ENCODE assay signal across 1 cellular context in the genomic region with DNA sequence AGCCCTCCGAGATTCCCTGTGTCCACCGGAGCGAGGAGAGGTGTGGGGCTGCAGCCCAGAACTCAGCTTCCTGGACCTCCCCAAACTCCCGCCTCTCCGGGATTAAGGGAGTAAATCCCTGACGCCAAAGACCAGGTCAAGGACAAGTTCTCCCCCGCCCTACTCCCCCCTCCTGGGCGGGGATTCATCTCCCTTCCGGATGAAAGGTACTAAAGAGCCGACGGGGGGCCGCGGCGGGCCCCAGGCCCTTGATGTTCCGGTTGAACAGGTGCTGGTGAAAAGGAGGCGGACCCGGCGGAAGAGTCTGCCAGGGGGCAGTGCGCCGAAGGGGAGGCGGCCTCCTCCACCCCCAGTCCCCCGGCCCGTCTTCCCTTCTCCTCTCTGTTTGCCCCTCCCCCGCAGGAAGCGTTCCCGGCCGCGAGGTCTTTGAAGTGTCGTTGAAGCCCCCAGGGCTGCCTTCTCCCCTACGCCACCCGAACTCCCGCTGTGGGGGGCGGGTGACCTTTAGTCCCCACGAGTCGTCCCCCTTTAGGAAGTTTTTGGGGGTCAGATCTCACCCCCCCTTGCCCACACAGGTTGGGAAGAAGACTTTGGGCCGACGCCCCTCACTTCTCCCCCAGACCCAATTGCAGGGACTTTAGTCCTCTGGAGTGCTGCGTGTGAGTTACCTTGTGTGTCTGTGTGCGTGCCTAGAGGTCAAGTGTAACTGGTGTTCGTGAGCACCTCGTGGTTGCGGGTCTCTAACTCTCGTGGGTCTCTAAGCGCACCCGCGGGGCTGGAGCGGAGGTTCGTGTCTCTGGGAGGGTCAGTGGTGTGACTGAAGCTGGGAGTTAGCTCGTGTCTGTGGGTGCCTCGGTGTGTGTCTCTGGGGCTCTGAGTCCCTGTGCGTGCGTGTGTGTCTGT.
TF ChIP-seq lines count a peak whose summit lies in the region.

No MANE protein-coding gene starts in this region.

TF ChIP-seq in HepG2, 621 proteins besides CTCF, POLR2A, EP300 and RAD21 (continued from another document and continues in another):
- TF ChIP-seq, protein P1, sequence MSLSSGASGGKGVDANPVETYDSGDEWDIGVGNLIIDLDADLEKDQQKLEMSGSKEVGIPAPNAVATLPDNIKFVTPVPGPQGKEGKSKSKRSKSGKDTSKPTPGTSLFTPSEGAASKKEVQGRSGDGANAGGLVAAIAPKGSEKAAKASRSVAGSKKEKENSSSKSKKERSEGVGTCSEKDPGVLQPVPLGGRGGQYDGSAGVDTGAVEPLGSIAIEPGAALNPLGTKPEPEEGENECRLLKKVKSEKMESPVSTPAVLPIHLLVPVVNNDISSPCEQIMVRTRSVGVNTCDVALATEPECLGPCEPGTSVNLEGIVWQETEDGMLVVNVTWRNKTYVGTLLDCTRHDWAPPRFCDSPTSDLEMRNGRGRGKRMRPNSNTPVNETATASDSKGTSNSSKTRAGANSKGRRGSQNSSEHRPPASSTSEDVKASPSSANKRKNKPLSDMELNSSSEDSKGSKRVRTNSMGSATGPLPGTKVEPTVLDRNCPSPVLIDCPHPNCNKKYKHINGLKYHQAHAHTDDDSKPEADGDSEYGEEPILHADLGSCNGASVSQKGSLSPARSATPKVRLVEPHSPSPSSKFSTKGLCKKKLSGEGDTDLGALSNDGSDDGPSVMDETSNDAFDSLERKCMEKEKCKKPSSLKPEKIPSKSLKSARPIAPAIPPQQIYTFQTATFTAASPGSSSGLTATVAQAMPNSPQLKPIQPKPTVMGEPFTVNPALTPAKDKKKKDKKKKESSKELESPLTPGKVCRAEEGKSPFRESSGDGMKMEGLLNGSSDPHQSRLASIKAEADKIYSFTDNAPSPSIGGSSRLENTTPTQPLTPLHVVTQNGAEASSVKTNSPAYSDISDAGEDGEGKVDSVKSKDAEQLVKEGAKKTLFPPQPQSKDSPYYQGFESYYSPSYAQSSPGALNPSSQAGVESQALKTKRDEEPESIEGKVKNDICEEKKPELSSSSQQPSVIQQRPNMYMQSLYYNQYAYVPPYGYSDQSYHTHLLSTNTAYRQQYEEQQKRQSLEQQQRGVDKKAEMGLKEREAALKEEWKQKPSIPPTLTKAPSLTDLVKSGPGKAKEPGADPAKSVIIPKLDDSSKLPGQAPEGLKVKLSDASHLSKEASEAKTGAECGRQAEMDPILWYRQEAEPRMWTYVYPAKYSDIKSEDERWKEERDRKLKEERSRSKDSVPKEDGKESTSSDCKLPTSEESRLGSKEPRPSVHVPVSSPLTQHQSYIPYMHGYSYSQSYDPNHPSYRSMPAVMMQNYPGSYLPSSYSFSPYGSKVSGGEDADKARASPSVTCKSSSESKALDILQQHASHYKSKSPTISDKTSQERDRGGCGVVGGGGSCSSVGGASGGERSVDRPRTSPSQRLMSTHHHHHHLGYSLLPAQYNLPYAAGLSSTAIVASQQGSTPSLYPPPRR (CRISPR knock-in tag; IDR thresholded peaks at IDR 0.05; ENCODE audit: borderline replicate concordance): peak; percentile 98
- TF ChIP-seq ZNF562 (CRISPR knock-in tag; IDR thresholded peaks at IDR 0.05; ENCODE audit: borderline replicate concordance) (peak; percentile 59; the same call in 1 of the 2 replicates), SALL2 (CRISPR knock-in tag; IDR thresholded peaks at IDR 0.05) (peak; percentile 26; the same call in 1 of the 2 replicates), GATAD1 (CRISPR knock-in tag; IDR thresholded peaks at IDR 0.05) (peak; percentile 87), ZFP1 (CRISPR knock-in tag; IDR thresholded peaks at IDR 0.05) (peak; percentile 96; the same call in 1 of the 2 replicates), CBFB (CRISPR knock-in tag; IDR thresholded peaks at IDR 0.05) (peak; percentile 97), GTF2F1 (IDR thresholded peaks at IDR 0.05; ENCODE audit: low read length) (peak; percentile 61; the same call in 1 of the 2 replicates), ZBTB42 (CRISPR knock-in tag; IDR thresholded peaks at IDR 0.05) (no peak), HNRNPLL (IDR thresholded peaks at IDR 0.05; ENCODE audit: low read depth, low read length, poor library complexity, severe bottlenecking) (peak; percentile 84), ZNF230 (CRISPR knock-in tag; IDR thresholded peaks at IDR 0.05) (peak; percentile 92), NKX3-1 (CRISPR knock-in tag; IDR thresholded peaks at IDR 0.05) (peak; percentile 81), GPN1 (CRISPR knock-in tag; IDR thresholded peaks at IDR 0.05; ENCODE audit: borderline replicate concordance) (no peak), MYC (CRISPR knock-in tag; IDR thresholded peaks at IDR 0.05; ENCODE audit: borderline replicate concordance) (peak; percentile 88), IRF9 (CRISPR knock-in tag; IDR thresholded peaks at IDR 0.05; ENCODE audit: borderline replicate concordance) (0 out of 2 replicates have a peak, but pooled peaks have one; percentile 17), NCOR1 (IDR thresholded peaks at IDR 0.05; ENCODE audit: borderline replicate concordance, low read length) (peak; percentile 100), ZNF20 (CRISPR knock-in tag; IDR thresholded peaks at IDR 0.05) (peak; percentile 76; the same call in 1 of the 2 replicates), ZNF878 (CRISPR knock-in tag; IDR thresholded peaks at IDR 0.05) (peak; percentile 95), KLF6 (CRISPR knock-in tag; IDR thresholded peaks at IDR 0.05) (peak; percentile 64; the same call in 1 of the 2 replicates), PRPF4 (IDR thresholded peaks at IDR 0.05; ENCODE audit: low read depth, low read length, poor library complexity, severe bottlenecking) (peak; percentile 61), FOXP4 (CRISPR knock-in tag; IDR thresholded peaks at IDR 0.05) (peak; percentile 96), ZNF205 (CRISPR knock-in tag; IDR thresholded peaks at IDR 0.05) (peak; percentile 96), ZNF549 (CRISPR knock-in tag; IDR thresholded peaks at IDR 0.05) (no peak), FOXM1 (CRISPR knock-in tag; IDR thresholded peaks at IDR 0.05) (no peak), RXRA (CRISPR knock-in tag; IDR thresholded peaks at IDR 0.05) (peak; percentile 100), ZNF318 (CRISPR knock-in tag; IDR thresholded peaks at IDR 0.05) (0 out of 2 replicates have a peak, but pooled peaks have one; percentile 23), CREBL2 (CRISPR knock-in tag; IDR thresholded peaks at IDR 0.05; ENCODE audit: borderline replicate concordance) (no peak), NR2F2 (IDR thresholded peaks at IDR 0.05; ENCODE audit: borderline replicate concordance, low read depth) (peak; percentile 93), MXD4 (CRISPR knock-in tag; IDR thresholded peaks at IDR 0.05) (peak; percentile 72), ZNF225 (CRISPR knock-in tag; IDR thresholded peaks at IDR 0.05) (no peak; the same call in 1 of the 2 replicates), JDP2 (CRISPR knock-in tag; IDR thresholded peaks at IDR 0.05; ENCODE audit: borderline replicate concordance) (peak; percentile 89; the same call in 1 of the 2 replicates), MIER2 (CRISPR knock-in tag; IDR thresholded peaks at IDR 0.05) (peak; percentile 66; the same call in 1 of the 2 replicates), ZC3H13 (CRISPR knock-in tag; IDR thresholded peaks at IDR 0.05) (peak; percentile 91), ZNF550 (CRISPR knock-in tag; IDR thresholded peaks at IDR 0.05; ENCODE audit: borderline replicate concordance) (no peak), ZNF362 (CRISPR knock-in tag; IDR thresholded peaks at IDR 0.05; ENCODE audit: borderline replicate concordance) (peak; percentile 54; the same call in 1 of the 2 replicates), ZNF468 (CRISPR knock-in tag; IDR thresholded peaks at IDR 0.05) (no peak)
- TF ChIP-seq, protein P2, sequence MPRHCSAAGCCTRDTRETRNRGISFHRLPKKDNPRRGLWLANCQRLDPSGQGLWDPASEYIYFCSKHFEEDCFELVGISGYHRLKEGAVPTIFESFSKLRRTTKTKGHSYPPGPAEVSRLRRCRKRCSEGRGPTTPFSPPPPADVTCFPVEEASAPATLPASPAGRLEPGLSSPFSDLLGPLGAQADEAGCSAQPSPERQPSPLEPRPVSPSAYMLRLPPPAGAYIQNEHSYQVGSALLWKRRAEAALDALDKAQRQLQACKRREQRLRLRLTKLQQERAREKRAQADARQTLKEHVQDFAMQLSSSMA (CRISPR knock-in tag; IDR thresholded peaks at IDR 0.05): peak; percentile 95
- TF ChIP-seq, protein P3, sequence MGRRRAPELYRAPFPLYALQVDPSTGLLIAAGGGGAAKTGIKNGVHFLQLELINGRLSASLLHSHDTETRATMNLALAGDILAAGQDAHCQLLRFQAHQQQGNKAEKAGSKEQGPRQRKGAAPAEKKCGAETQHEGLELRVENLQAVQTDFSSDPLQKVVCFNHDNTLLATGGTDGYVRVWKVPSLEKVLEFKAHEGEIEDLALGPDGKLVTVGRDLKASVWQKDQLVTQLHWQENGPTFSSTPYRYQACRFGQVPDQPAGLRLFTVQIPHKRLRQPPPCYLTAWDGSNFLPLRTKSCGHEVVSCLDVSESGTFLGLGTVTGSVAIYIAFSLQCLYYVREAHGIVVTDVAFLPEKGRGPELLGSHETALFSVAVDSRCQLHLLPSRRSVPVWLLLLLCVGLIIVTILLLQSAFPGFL (CRISPR knock-in tag; IDR thresholded peaks at IDR 0.05): peak; percentile 1; the same call in 1 of the 2 replicates
